ENCODE assay signal across 8 cellular contexts in genomic region chr2:100291152-100291970, GRCh38. TPM values are rescaled to one million over a fixed set of nuclear protein-coding genes. Genes with fewer than 3 reads are reported as not detected.
DNase-seq lines count a peak whose midpoint lies in the region; ATAC-seq and TF ChIP-seq lines count a peak whose summit lies in the region.

No MANE protein-coding gene starts in this region.

- peak; percentile 96 for ATAC-seq in activated CD8-positive, alpha-beta T cell treated with anti-CD3 and anti-CD28 coated beads, Interleukin-2, amount 10 ng/mL, durations not matched to agents 7 days and 5 days
- ATAC-seq in GM18870 (IDR thresholded peaks at IDR 0.05; ENCODE audit: unreplicated experiment) (no peak), HG03432 (IDR thresholded peaks at IDR 0.05; ENCODE audit: unreplicated experiment) (no peak)

- WGBS in esophagus muscularis mucosa, result 56% methylated on average over 13 of the region's 13 CpGs

- intact Hi-C loops in esophagus muscularis mucosa (cut with DNase I), result no loop called here

- H3K4me3 Mint-ChIP-seq in activated CD8-positive, alpha-beta T cell treated with anti-CD3 and anti-CD28 coated beads, Interleukin-2, amount 10 ng/mL, durations not matched to agents 7 days and 5 days, result no peak overlapping the region

- H3K27ac Mint-ChIP-seq in activated CD8-positive, alpha-beta T cell treated with anti-CD3 and anti-CD28 coated beads, Interleukin-2, amount 10 ng/mL, durations not matched to agents 7 days and 5 days, result no peak overlapping the region

- H3K4me1 ChIP-seq in esophagus muscularis mucosa, result peaks cover 6 to 27% (median 20%) of the 10 kb centered on the region in 4 donors

- TF ChIP-seq POLR2A in esophagus muscularis mucosa (IDR thresholded peaks at IDR 0.05; ENCODE audit: low read depth), result no peak

- no peaks in the 10 kb centered on the region for H3K27me3 ChIP-seq in esophagus muscularis mucosa

- H3K36me3 Mint-ChIP-seq in activated CD8-positive, alpha-beta T cell treated with anti-CD3 and anti-CD28 coated beads, Interleukin-2, amount 10 ng/mL, durations not matched to agents 7 days and 5 days (ENCODE audit: low read depth), result no peaks in the 10 kb centered on the region

- peaks cover 0 to 54% (median 24%) of the 10 kb centered on the region in 4 donors for H3K36me3 ChIP-seq in esophagus muscularis mucosa

- no peaks in the 10 kb centered on the region for H3K9me3 Mint-ChIP-seq in activated CD8-positive, alpha-beta T cell treated with anti-CD3 and anti-CD28 coated beads, Interleukin-2, amount 10 ng/mL, durations not matched to agents 7 days and 5 days (ENCODE audit: insufficient read depth)

- peak; percentile 85 for DNase-seq in DMS153 (lab: John Stamatoyannopoulos, UW)
- DNase-seq in NCI-H2107 treated with DMSO at 0.1 percent for 48 hours (lab: John Stamatoyannopoulos, UW; ENCODE audit: unreplicated experiment), result peak; percentile 14
- DNase-seq in activated CD8-positive, alpha-beta T cell treated with anti-CD3 and anti-CD28 coated beads, Interleukin-2, amount 10 ng/mL, durations not matched to agents 7 days and 5 days, result peak; percentile 84
- no peak for DNase-seq in esophagus muscularis mucosa (ENCODE audit: extremely low spot score)
- DNase-seq in putamen (ENCODE audit: low spot score), result peak; percentile 75
- DNase-seq in cerebellar nuclear complex (lab: John Stamatoyannopoulos, UW), result no peak

- POLR2A ChIA-PET in activated CD8-positive, alpha-beta T cell treated with anti-CD3 and anti-CD28 coated beads, Interleukin-2, amount 10 ng/mL, durations not matched to agents 7 days and 5 days (lab: Charles Lee), result interaction anchor here (0.5 to 0.8 kb wide), 4 partner anchors 9 to 639 kb away, joined by 3 read pairs; no protein-coding TSS in a partner anchor

- CTCF ChIA-PET in activated CD8-positive, alpha-beta T cell treated with anti-CD3 and anti-CD28 coated beads, Interleukin-2, amount 10 ng/mL, durations not matched to agents 7 days and 5 days (lab: Charles Lee), result interaction anchor here (0.6 to 3.4 kb wide), 4 partner anchors 9 to 90 kb away, joined by 3 to 28 read pairs (median 9); no protein-coding TSS in a partner anchor

- H3K4me1 Mint-ChIP-seq in activated CD8-positive, alpha-beta T cell treated with anti-CD3 and anti-CD28 coated beads, Interleukin-2, amount 10 ng/mL, durations not matched to agents 7 days and 5 days (ENCODE audit: low read depth), result peaks cover 11% of the 10 kb centered on the region

- peaks cover 20% of the 10 kb centered on the region for H3K27me3 Mint-ChIP-seq in activated CD8-positive, alpha-beta T cell treated with anti-CD3 and anti-CD28 coated beads, Interleukin-2, amount 10 ng/mL, durations not matched to agents 7 days and 5 days (ENCODE audit: low read depth)

- no peak for TF ChIP-seq CTCF in esophagus muscularis mucosa (IDR thresholded peaks at IDR 0.05)

- no peak for TF ChIP-seq EP300 in esophagus muscularis mucosa (IDR thresholded peaks at IDR 0.05)

- peak overlapping the region; percentile 63 to 82 (median 76) for H3K27ac ChIP-seq in esophagus muscularis mucosa (replicated peaks in 1 of 4)

- H3K9me3 ChIP-seq in esophagus muscularis mucosa, result no peaks in the 10 kb centered on the region

- no peak overlapping the region for H3K4me3 ChIP-seq in esophagus muscularis mucosa

RNA-seq across cellular contexts. Expression of gene LONRF2, which starts 30.9 kb away (rescaled TPM):
- total RNA-seq in activated CD8-positive, alpha-beta T cell treated with anti-CD3 and anti-CD28 coated beads, Interleukin-2, amount 10 ng/mL, durations not matched to agents 7 days and 5 days, result under 1 TPM; 0.05 to 0.11 TPM
- 10 to 100 TPM; 33.6 to 45.1 (median 39.5) TPM for total RNA-seq in esophagus muscularis mucosa

Comparison
In these comparisons a context has a peak if more than half of its experiments do, and no peak if none do; other contexts are left out.
1. DNase-seq: peak in DMS153 (single experiment), NCI-H2107 treated with DMSO at 0.1 percent for 48 hours (single experiment), activated CD8-positive, alpha-beta T cell treated with anti-CD3 and anti-CD28 coated beads, Interleukin-2, amount 10 ng/mL, durations not matched to agents 7 days and 5 days (single experiment) and putamen (single experiment); none in esophagus muscularis mucosa (single experiment) and cerebellar nuclear complex (0 of 2).
2. RNA of gene LONRF2, which starts 30.9 kb away (total RNA-seq): 33.6 to 45.1 TPM in esophagus muscularis mucosa; 0.05 to 0.11 TPM in activated CD8-positive, alpha-beta T cell treated with anti-CD3 and anti-CD28 coated beads, Interleukin-2, amount 10 ng/mL, durations not matched to agents 7 days and 5 days; every median in the first group is over 10 times any median in the second.